ENCODE assay signal across 1 cellular context in genomic region chr16:57651344-57652333, GRCh38.
TF ChIP-seq lines count a peak whose summit lies in the region.

No MANE protein-coding gene starts in this region.

TF ChIP-seq in K562, 482 proteins besides CTCF, POLR2A, EP300 and RAD21:
- TF ChIP-seq MEIS2 (IDR thresholded peaks at IDR 0.05; ENCODE audit: partially characterized antibody) (peak; percentile 35), NR2C1 (IDR thresholded peaks at IDR 0.05) (peak; percentile 88), NR2C1 (tag; IDR thresholded peaks at IDR 0.05) (peak; percentile 90), THRAP3 (IDR thresholded peaks at IDR 0.05; ENCODE audit: borderline replicate concordance) (no peak), ASH1L (IDR thresholded peaks at IDR 0.05; ENCODE audit: borderline replicate concordance, low read depth, partially characterized antibody) (no peak), ARID2 (IDR thresholded peaks at IDR 0.05) (0 out of 2 replicates have a peak, but pooled peaks have one; percentile 37), BHLHE40 (IDR thresholded peaks at IDR 0.05; ENCODE audit: low read length) (0 out of 2 replicates have a peak, but pooled peaks have one; percentile 32), NR2C2 (CRISPR knock-in tag; IDR thresholded peaks at IDR 0.05) (peak; percentile 89), NR2C2 (tag; IDR thresholded peaks at IDR 0.05) (peak; percentile 88), BCOR (IDR thresholded peaks at IDR 0.05) (peak; percentile 81; the same call in 1 of the 2 replicates), CBX1 (IDR thresholded peaks at IDR 0.05; ENCODE audit: low read depth) (peak; percentile 36; the same call in 1 of the 2 replicates), KDM1A (IDR thresholded peaks at IDR 0.05) (peak in 1 of 2 experiments; percentile 24; a peak in 1 of 4 replicates), PKNOX1 (IDR thresholded peaks at IDR 0.05) (peak; percentile 28; the same call in 1 of the 2 replicates), PREB (CRISPR knock-in tag; IDR thresholded peaks at IDR 0.05) (no peak), ZFP36 (IDR thresholded peaks at IDR 0.05; ENCODE audit: low read depth, low read length, partially characterized antibody) (peak; percentile 78), ZBTB5 (IDR thresholded peaks at IDR 0.05) (no peak), RBM39 (optimal IDR thresholded peaks at IDR 0.05; ENCODE audit: low read depth, low read length) (no peak), ZNF277 (CRISPR knock-in tag; IDR thresholded peaks at IDR 0.05; ENCODE audit: borderline replicate concordance) (no peak), ZBTB33 (CRISPR knock-in tag; IDR thresholded peaks at IDR 0.05) (peak; percentile 72), MAZ (CRISPR knock-in tag; conservative IDR thresholded peaks at IDR 0.05 in 1 of 2, IDR thresholded peaks at IDR 0.05 in 1 of 2) (peak in 1 of 2 experiments; percentile 24; a peak in 1 of 4 replicates), SMARCA5 (IDR thresholded peaks at IDR 0.05) (peak; percentile 47; the same call in 1 of the 2 replicates), RBM25 (IDR thresholded peaks at IDR 0.05; ENCODE audit: low read depth, low read length, severe bottlenecking) (peak; percentile 49)
